Comparison of ENCODE assay signal across 8 cellular contexts in genomic region chr11:119381186-119381988, GRCh38. TPM values are rescaled to one million over a fixed set of nuclear protein-coding genes. Genes with fewer than 3 reads are reported as not detected.
DNase-seq lines count a peak whose midpoint lies in the region; ATAC-seq, FAIRE-seq and TF ChIP-seq lines count a peak whose summit lies in the region.

TSS of gene USP2 (minus strand) at chr11:119381690. CDS start at chr11:119373480, 8,210 bp downstream.

- H3K4me3 ChIP-seq in OCI-LY1 (ENCODE audit: low read depth, low read length, poor library complexity, severe bottlenecking) (peak within 1 kb of the TSS; percentile 59), endothelial cell of umbilical vein (replicated peaks in 1 of 3; ENCODE audit: insufficient read depth in 1 of 3, low read depth in 1 of 3, low read length in 3 of 3) (peak within 1 kb of the TSS in 2 of 3 experiments; percentile 41 to 51)

- no peaks in the 10 kb centered on the region for H4K20me1 ChIP-seq in OCI-LY1 (ENCODE audit: insufficient read depth, low read length)
- no peaks in the 10 kb centered on the region for H4K20me1 ChIP-seq in endothelial cell of umbilical vein (replicated peaks; ENCODE audit: control insufficient read depth, extremely low read depth, insufficient read depth, low read length)

- no peak within 1 kb of the TSS for H3K27ac ChIP-seq in OCI-LY1 (ENCODE audit: low read depth, low read length, poor library complexity, severe bottlenecking)
- no peak within 1 kb of the TSS for H3K27ac ChIP-seq in endothelial cell of umbilical vein (ENCODE audit: insufficient read depth, low read depth, low read length)

- no peak within 1 kb of the TSS for H2AFZ ChIP-seq in OCI-LY1 (ENCODE audit: low read length)
- H2AFZ ChIP-seq in endothelial cell of umbilical vein (ENCODE audit: low read depth, low read length), result peak within 1 kb of the TSS; percentile 86

- TF ChIP-seq POLR2A in endothelial cell of umbilical vein (IDR thresholded peaks at IDR 0.05; ENCODE audit: low read depth, low read length), result no peak

- H3K9me2 ChIP-seq in OCI-LY1 (ENCODE audit: low read depth, low read length), result no peaks in the 10 kb centered on the region

- H3K9me3 ChIP-seq in OCI-LY1 (ENCODE audit: low read length) (no peaks in the 10 kb centered on the region), endothelial cell of umbilical vein (replicated peaks; ENCODE audit: control insufficient read depth, insufficient read depth, low read length) (no peaks in the 10 kb centered on the region)

- H3K4me1 ChIP-seq in OCI-LY1 (ENCODE audit: insufficient read depth, low read length, severe bottlenecking) (peaks cover 14% of the 10 kb centered on the region), endothelial cell of umbilical vein (ENCODE audit: control insufficient read depth, extremely low read depth, insufficient read depth, low read length) (peaks cover 10% of the 10 kb centered on the region)

- H3K27me3 Mint-ChIP-seq in mesothelial cell of epicardium (ENCODE audit: low read depth), result peaks cover 2% of the 10 kb centered on the region

- no peaks in the 10 kb centered on the region for H3K36me3 ChIP-seq in OCI-LY1 (ENCODE audit: insufficient read depth, low read length)
- H3K36me3 ChIP-seq in endothelial cell of umbilical vein (ENCODE audit: control insufficient read depth in 2 of 2, extremely low read depth in 1 of 2, insufficient read depth in 2 of 2, low read length in 2 of 2), result no peaks in the 10 kb centered on the region

- CTCF ChIA-PET in endothelial cell of umbilical vein (lab: Charles Lee), result interaction anchor here (0.8 to 4.6 kb wide), 12 partner anchors 9 to 96 kb away, joined by 3 to 44 read pairs (median 5); partner anchors contain the start of gene C1QTNF5

- H3K9ac ChIP-seq in OCI-LY1 (ENCODE audit: low read length) (peak within 1 kb of the TSS; percentile 55; the same call in 1 of the 2 replicates), endothelial cell of umbilical vein (replicated peaks; ENCODE audit: extremely low read depth, insufficient read depth, low read length) (peak within 1 kb of the TSS; percentile 17)

- no TSS peak for BruUV-seq in endothelial cell of umbilical vein (replicated peaks; lab: Mats Ljungman, UMichigan)

- no peaks in the 10 kb centered on the region for H3F3A ChIP-seq in OCI-LY1 (ENCODE audit: insufficient read depth, low read length)

- H3K27ac Mint-ChIP-seq in mesothelial cell of epicardium, result no peak within 1 kb of the TSS

- no peak for FAIRE-seq in D721Med (lab: Jason Lieb, UNC)
- FAIRE-seq in endothelial cell of umbilical vein (lab: Jason Lieb, UNC), result peak; percentile 97

- H3K79me2 ChIP-seq in OCI-LY1 (ENCODE audit: insufficient read depth, low read length) (no peaks in the 10 kb centered on the region), endothelial cell of umbilical vein (ENCODE audit: control insufficient read depth, insufficient read depth, low read length) (no peaks in the 10 kb centered on the region)

- H3K27me3 ChIP-seq in OCI-LY1 (ENCODE audit: insufficient read depth, low read length), result no peaks in the 10 kb centered on the region
- H3K27me3 ChIP-seq in endothelial cell of umbilical vein (ENCODE audit: control insufficient read depth in 2 of 2, insufficient read depth in 2 of 2, low read length in 2 of 2), result peaks cover 7 to 14% of the 10 kb centered on the region in 2 experiments

- ATAC-seq in GM21528 (IDR thresholded peaks at IDR 0.05; ENCODE audit: low FRiP score, unreplicated experiment), result peak; percentile 94

- peak; percentile 73 for DNase-seq in D721Med (ENCODE audit: insufficient read length, low spot score)
- DNase-seq in HuH-7 (ENCODE audit: low spot score), result peak; percentile 88
- DNase-seq in activated T-cell treated with anti-CD3 and anti-CD28 coated beads for 1 hour (ENCODE audit: low read depth), result peak; percentile 95
- peak; percentile 95 for DNase-seq in endothelial cell of umbilical vein (ENCODE audit: low read depth, low spot score)
- DNase-seq in mesothelial cell of epicardium (ENCODE audit: low spot score in 2 of 2, unreplicated experiment in 2 of 2), result peak; percentile 96 to 99
- peak; percentile 93 for DNase-seq in stimulated activated CD8-positive, alpha-beta memory T cell treated with anti-CD3 and anti-CD28 coated beads, Interleukin-15, amount 100 ng/mL, for 24 hours (ENCODE audit: low read depth)

- H3K9me3 Mint-ChIP-seq in mesothelial cell of epicardium, result no peaks in the 10 kb centered on the region

- intact Hi-C loops in endothelial cell of umbilical vein (cut with micrococcal nuclease), result loop anchor here (1.0 to 2.0 kb wide), 3 partner anchors 61 to 237 kb away; no protein-coding TSS in a partner anchor

- peaks cover 17% of the 10 kb centered on the region for H3K4me1 Mint-ChIP-seq in mesothelial cell of epicardium

- peak; percentile 70 for TF ChIP-seq CTCF in D721Med (IDR thresholded peaks at IDR 0.05; ENCODE audit: insufficient read depth, missing control alignments)
- peak; percentile 77 for TF ChIP-seq CTCF in OCI-LY1 (IDR thresholded peaks at IDR 0.05; ENCODE audit: low read length)
- peak; percentile 92 for TF ChIP-seq CTCF in endothelial cell of umbilical vein (IDR thresholded peaks at IDR 0.05; ENCODE audit: extremely low read depth in 1 of 2, insufficient read depth in 1 of 2, low read depth in 1 of 2, low read length in 2 of 2)
- TF ChIP-seq CTCF in mesothelial cell of epicardium (IDR thresholded peaks at IDR 0.05; ENCODE audit: unreplicated experiment), result peak; percentile 91

- no peaks in the 10 kb centered on the region for H3K36me3 Mint-ChIP-seq in mesothelial cell of epicardium

- no peak within 1 kb of the TSS for H3K4me3 Mint-ChIP-seq in mesothelial cell of epicardium

- POLR2A ChIA-PET in endothelial cell of umbilical vein (lab: Charles Lee), result interaction anchor here (0.6 kb wide), 2 partner anchors 25 to 77 kb away, joined by 3 to 5 read pairs; no protein-coding TSS in a partner anchor

- dilution Hi-C loops in endothelial cell of umbilical vein (cut with MboI; ENCODE audit: extremely low pct_ligation_motif_present, low sequenced_read_pairs), result no loop called here

- peak within 1 kb of the TSS; percentile 86 for H3K4me2 ChIP-seq in OCI-LY1 (ENCODE audit: low read length)
- peak within 1 kb of the TSS; percentile 75 for H3K4me2 ChIP-seq in endothelial cell of umbilical vein (ENCODE audit: insufficient read depth, low read length)

- H3K9me1 ChIP-seq in endothelial cell of umbilical vein (replicated peaks; ENCODE audit: control insufficient read depth, extremely low read depth, insufficient read depth, low read length), result no peaks in the 10 kb centered on the region

TF ChIP-seq in endothelial cell of umbilical vein, 7 proteins besides CTCF, POLR2A, EP300 and RAD21:
- TF ChIP-seq MAX (IDR thresholded peaks at IDR 0.05; ENCODE audit: insufficient read depth, insufficient read length) (peak; percentile 97), POLR2AphosphoS5 (IDR thresholded peaks at IDR 0.05; ENCODE audit: insufficient read depth, low read depth, low read length) (peak; percentile 30), MYC (IDR thresholded peaks at IDR 0.05; ENCODE audit: low read depth, low read length) (no peak), EZH2 (IDR thresholded peaks at IDR 0.05; ENCODE audit: borderline replicate concordance, low read depth, low read length, severe bottlenecking) (no peak)
TF ChIP-seq in endothelial cell of umbilical vein: peak in this region for 2.

RNA-seq across cellular contexts. Expression of gene USP2, which starts in this region (rescaled TPM):
- total RNA-seq in endothelial cell of umbilical vein (1.1 and 1.2 TPM in 2 replicates), mesothelial cell of epicardium (12.4 to 13.2 TPM (median 13.1 TPM) in 3 replicates)
- 0.21 and 0.22 TPM in 2 replicates for polyA plus RNA-seq in endothelial cell of umbilical vein
- polyA plus RNA-seq in endothelial cell of umbilical vein (2011; cell fraction: cytosol; rRNA removed), result 0.27 and 0.30 TPM in 2 replicates
- 0.21 and 0.35 TPM in 2 replicates for polyA plus RNA-seq in endothelial cell of umbilical vein (2011; cell fraction: nucleus; rRNA removed)
- 0.64 and 1.2 TPM in 2 replicates for polyA plus RNA-seq in endothelial cell of umbilical vein (2012)
- polyA minus RNA-seq in endothelial cell of umbilical vein, result 0.45 and 0.53 TPM in 2 replicates
- 1.7 TPM for polyA minus RNA-seq in endothelial cell of umbilical vein (2011; cell fraction: cytosol; rRNA and poly(A)+ RNA removed)
- 0.29 and 0.67 TPM in 2 replicates for polyA minus RNA-seq in endothelial cell of umbilical vein (2011; cell fraction: nucleus; rRNA and poly(A)+ RNA removed)
